In the genomic region with DNA sequence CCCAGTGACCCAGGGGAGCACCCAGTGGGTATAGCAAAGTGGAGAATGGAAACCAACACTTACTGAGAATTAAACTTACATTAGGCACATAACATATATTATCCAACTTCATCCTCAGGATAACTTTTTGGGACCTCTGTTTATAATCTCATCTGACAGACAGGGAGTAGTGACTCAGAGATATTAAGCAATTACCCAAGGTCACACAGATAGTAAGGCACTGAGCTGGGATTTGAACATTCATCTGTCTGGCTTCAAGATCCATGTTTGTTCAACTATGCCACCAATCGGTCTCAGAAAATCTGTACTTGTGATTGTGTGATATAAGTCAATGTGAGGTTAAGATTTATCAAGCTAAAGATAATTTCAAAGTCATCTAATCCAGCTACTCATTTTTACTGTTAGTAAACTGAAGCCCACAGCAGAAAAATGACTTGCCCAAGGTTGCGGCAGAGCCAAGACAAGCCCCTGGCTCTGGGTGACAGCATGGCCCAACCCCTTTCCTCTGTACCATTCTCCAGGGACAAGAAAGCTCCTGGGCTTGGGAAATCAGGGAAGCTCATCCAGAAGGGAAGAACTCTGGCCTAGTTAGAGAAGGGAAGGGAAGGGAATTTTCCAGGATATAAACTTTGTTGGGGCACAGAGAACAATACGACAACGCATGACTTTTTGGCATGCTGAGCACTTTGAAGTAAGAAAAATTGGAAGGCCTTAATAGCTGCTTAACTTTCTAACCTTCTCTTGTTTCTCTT, we compare ENCODE assay signal across 17 cellular contexts.
DNase-seq lines count a peak whose midpoint lies in the region; ATAC-seq, FAIRE-seq and TF ChIP-seq lines count a peak whose summit lies in the region.
"Had no signal": no experiment of that assay in that cellular context is flagged by ENCODE, and none has a peak within 500 bp of the region (broad histone marks: within the 10 kb centered on the region; RNA-seq: fewer than 3 reads in every experiment).

No MANE protein-coding gene starts in this region.

- WGBS in H9 (ENCODE audit: extremely low coverage, insufficient read length, low lambda C conversion rate) = no CpG with 5 or more reads among the region's 4 CpGs

- H3K4me1 Mint-ChIP-seq in H9 (peaks cover 21 to 31% of the 10 kb centered on the region in 2 experiments), mesothelial cell of epicardium (peaks cover 53% of the 10 kb centered on the region)
- H3K4me1 Mint-ChIP-seq: activated naive CD8-positive, alpha-beta T cell treated with anti-CD3 and anti-CD28 coated beads, Interleukin-2, amount 50 U/mL, for 24 hours had no signal

- peaks cover 7% of the 10 kb centered on the region for H3K27me3 Mint-ChIP-seq in H9 (ENCODE audit: low read depth)
- no peaks in the 10 kb centered on the region for H3K27me3 Mint-ChIP-seq in mesothelial cell of epicardium (ENCODE audit: low read depth)

- no peaks in the 10 kb centered on the region for H3K79me2 ChIP-seq in H9 (ENCODE audit: insufficient read depth, low read length)
- no peaks in the 10 kb centered on the region for H3K79me2 ChIP-seq in PC-9 (ENCODE audit: low read depth)

- no TSS peak for BruUV-seq in PC-9 (replicated peaks; lab: Mats Ljungman, UMichigan)

- no peak for TF ChIP-seq CTCF in H9 (conservative IDR thresholded peaks at IDR 0.05)
- TF ChIP-seq CTCF in bronchial epithelial cell (IDR thresholded peaks at IDR 0.05; ENCODE audit: insufficient read depth, low read length, severe bottlenecking) = no peak
- TF ChIP-seq CTCF in fibroblast of villous mesenchyme (IDR thresholded peaks at IDR 0.05; ENCODE audit: insufficient read depth, low read depth, low read length) = no peak
- TF ChIP-seq CTCF in mesothelial cell of epicardium (IDR thresholded peaks at IDR 0.05; ENCODE audit: unreplicated experiment) = no peak
- no peak for TF ChIP-seq CTCF in PC-9 (conservative IDR thresholded peaks at IDR 0.05)

- H2AFZ ChIP-seq in H9 (ENCODE audit: low read length) = no peak overlapping the region
- no peak overlapping the region for H2AFZ ChIP-seq in PC-9

- H4K8ac ChIP-seq in H9 (replicated peaks; ENCODE audit: insufficient read length, low read depth, low read length) = no peak overlapping the region

- H3K9ac ChIP-seq in H9 (ENCODE audit: extremely low read depth, insufficient read length, low read length) = no peak overlapping the region

- no peak overlapping the region for H3K4ac ChIP-seq in H9 (ENCODE audit: low read depth, low read length)

- no peaks in the 10 kb centered on the region for H3K23me2 ChIP-seq in H9 (ENCODE audit: insufficient read length, low read depth, low read length, poor library complexity, severe bottlenecking)

- no peaks in the 10 kb centered on the region for H3K79me1 ChIP-seq in H9 (ENCODE audit: insufficient read depth, low read depth, low read length, poor library complexity, severe bottlenecking)

- H2AK5ac ChIP-seq in H9 (ENCODE audit: insufficient read length, low read length) = no peak overlapping the region

- no peak for FAIRE-seq in bronchial epithelial cell (lab: Jason Lieb, UNC)

- CTCF ChIA-PET in PC-9 (lab: Charles Lee) = interaction anchor here (0.6 kb wide), 1 partner anchor 309 kb away, joined by 4 read pairs; no protein-coding TSS in a partner anchor

- H3K4me3 Mint-ChIP-seq in H9 = no peak overlapping the region
- H3K4me3 Mint-ChIP-seq in mesothelial cell of epicardium = no peak overlapping the region
- H3K4me3 Mint-ChIP-seq: activated naive CD8-positive, alpha-beta T cell treated with anti-CD3 and anti-CD28 coated beads, Interleukin-2, amount 50 U/mL, for 24 hours had no signal

- ATAC-seq in esophagus mucosa (no peak), GM21619 (IDR thresholded peaks at IDR 0.05; ENCODE audit: unreplicated experiment) (no peak)
- ATAC-seq: activated naive CD8-positive, alpha-beta T cell treated with anti-CD3 and anti-CD28 coated beads, Interleukin-2, amount 50 U/mL, for 24 hours; stimulated activated naive CD8-positive, alpha-beta T cell treated with anti-CD3 and anti-CD28 coated beads, Interleukin-15, Interleukin-2, amounts not matched to agents 100 U/mL and 50 U/mL, for 24 hours had no signal

- H2BK12ac ChIP-seq in H9 (ENCODE audit: insufficient read length, low read depth, low read length) = no peak overlapping the region

- H3K23ac ChIP-seq in H9 (ENCODE audit: insufficient read length, low read depth, low read length) = no peak overlapping the region

- H3K36me3 ChIP-seq in bronchial epithelial cell (ENCODE audit: control insufficient read depth, insufficient read depth, low read length) = no peaks in the 10 kb centered on the region
- no peaks in the 10 kb centered on the region for H3K36me3 ChIP-seq in PC-9 (ENCODE audit: low read depth)
- H3K36me3 ChIP-seq: breast epithelium, right lobe of liver had no signal

- no peak overlapping the region for H3K4me3 ChIP-seq in bronchial epithelial cell (ENCODE audit: low read depth, low read length)
- no peak overlapping the region for H3K4me3 ChIP-seq in fibroblast of villous mesenchyme (ENCODE audit: low read depth, low read length)
- no peak overlapping the region for H3K4me3 ChIP-seq in PC-9
- H3K4me3 ChIP-seq: breast epithelium, right lobe of liver had no signal

- no peak overlapping the region for H4K5ac ChIP-seq in H9 (ENCODE audit: insufficient read length, low read depth, low read length)

- intact Hi-C loops in PC-9 (cut with micrococcal nuclease; ENCODE audit: unreplicated experiment) = no loop called here

- POLR2A ChIA-PET in PC-9 (lab: Charles Lee; ENCODE audit: unreplicated experiment) = no interaction called here

- DNase-seq in H9 = peak; percentile 6
- DNase-seq in bronchial epithelial cell (ENCODE audit: low read depth) = peak; percentile 52
- peak; percentile 62 for DNase-seq in fibroblast of villous mesenchyme (ENCODE audit: low read depth)
- no peak for DNase-seq in mesothelial cell of epicardium (ENCODE audit: low spot score in 2 of 2, unreplicated experiment in 2 of 2)
- DNase-seq in PC-9 = no peak
- DNase-seq in kidney tubule cell (ENCODE audit: low spot score) = no peak
- DNase-seq: activated CD4-positive, alpha-beta T cell treated with anti-CD3 and anti-CD28 coated beads for 4 hours; activated naive CD8-positive, alpha-beta T cell treated with anti-CD3 and anti-CD28 coated beads, Interleukin-2, amount 50 U/mL, for 24 hours; NCI-H2107; NCI-H510A treated with DMSO at 0.1 percent for 48 hours; stimulated activated CD4-positive, alpha-beta T cell treated with anti-CD3 and anti-CD28 coated beads, Interleukin-1b, Interleukin-23, amount 100 ng/mL, for 48 hours; stimulated activated naive CD8-positive, alpha-beta T cell treated with anti-CD3 and anti-CD28 coated beads, Interleukin-15, Interleukin-2, amounts not matched to agents 100 U/mL and 50 U/mL, for 24 hours had no signal

- no peak overlapping the region for H3K56ac ChIP-seq in H9 (ENCODE audit: insufficient read length, low read depth, low read length)

- H3F3A ChIP-seq in PC-9 (ENCODE audit: insufficient read depth, low read depth) = peaks cover 35% of the 10 kb centered on the region

- H3K27ac ChIP-seq in H9 (ENCODE audit: insufficient read length, low read depth, low read length) (no peak overlapping the region), PC-9 (no peak overlapping the region)
- H3K27ac ChIP-seq: right lobe of liver, RWPE1 had no signal

- no peak overlapping the region for H3K14ac ChIP-seq in H9 (ENCODE audit: insufficient read depth, low read length)

- H3K27me3 ChIP-seq in H9 (ENCODE audit: insufficient read depth, low read length) (no peaks in the 10 kb centered on the region), bronchial epithelial cell (ENCODE audit: control insufficient read depth, insufficient read depth, low read length) (no peaks in the 10 kb centered on the region), PC-9 (ENCODE audit: insufficient read depth, low read depth) (no peaks in the 10 kb centered on the region)
- H3K27me3 ChIP-seq: breast epithelium, right lobe of liver had no signal

- H4K91ac ChIP-seq in H9 (ENCODE audit: insufficient read length, low read depth, low read length) = no peak overlapping the region

- no peak overlapping the region for H2BK15ac ChIP-seq in H9 (ENCODE audit: low read depth, low read length)

- H3K4me2 ChIP-seq in H9 (ENCODE audit: insufficient read depth, insufficient read length, low read length) = no peak overlapping the region
- no peak overlapping the region for H3K4me2 ChIP-seq in PC-9

- H4K20me1 ChIP-seq in H9 (ENCODE audit: control insufficient read depth, insufficient read depth, insufficient read length) (no peaks in the 10 kb centered on the region), PC-9 (ENCODE audit: insufficient read depth) (no peaks in the 10 kb centered on the region)

- peaks cover 0 to 2% (median under 1%) of the 10 kb centered on the region in 3 experiments; a peak in 4 of 7 replicates for H3K36me3 Mint-ChIP-seq in H9 (ENCODE audit: insufficient read depth in 1 of 3, low read depth in 3 of 3)
- peaks cover 8% of the 10 kb centered on the region for H3K36me3 Mint-ChIP-seq in mesothelial cell of epicardium

- H3T11ph ChIP-seq in H9 (ENCODE audit: low read length) = no peak overlapping the region

- H3K9me3 ChIP-seq in H9 (ENCODE audit: control insufficient read depth, low read depth, low read length) = no peaks in the 10 kb centered on the region
- H3K9me3 ChIP-seq in PC-9 (ENCODE audit: insufficient read depth, low read depth) = no peaks in the 10 kb centered on the region
- H3K9me3 ChIP-seq: right lobe of liver had no signal

- H3K9me2 ChIP-seq in PC-9 (ENCODE audit: insufficient read depth) = no peaks in the 10 kb centered on the region

- H2BK120ac ChIP-seq in H9 (ENCODE audit: low read depth, low read length, poor library complexity, severe bottlenecking) = no peak overlapping the region

- no peak overlapping the region for H3K18ac ChIP-seq in H9 (ENCODE audit: insufficient read length, low read depth, low read length)

- H2BK5ac ChIP-seq in H9 (ENCODE audit: insufficient read length, low read length) = no peak overlapping the region

- no peak overlapping the region for H2BK20ac ChIP-seq in H9 (ENCODE audit: low read depth, low read length, poor library complexity, severe bottlenecking)

- H3K27ac Mint-ChIP-seq in H9 (no peak overlapping the region), mesothelial cell of epicardium (peak overlapping the region; percentile 78)
- H3K27ac Mint-ChIP-seq: activated naive CD8-positive, alpha-beta T cell treated with anti-CD3 and anti-CD28 coated beads, Interleukin-2, amount 50 U/mL, for 24 hours had no signal

- H3K9me3 Mint-ChIP-seq in H9 = peaks cover 4% of the 10 kb centered on the region in 2 experiments; a peak in 3 of 5 replicates
- H3K9me3 Mint-ChIP-seq in mesothelial cell of epicardium = peaks cover 18% of the 10 kb centered on the region
- H3K9me3 Mint-ChIP-seq: activated naive CD8-positive, alpha-beta T cell treated with anti-CD3 and anti-CD28 coated beads, Interleukin-2, amount 50 U/mL, for 24 hours had no signal

- H3K4me1 ChIP-seq in H9 (ENCODE audit: insufficient read depth, low read length) (peaks cover 3% of the 10 kb centered on the region; the same call in 1 of the 2 replicates), PC-9 (replicated peaks; ENCODE audit: insufficient read depth) (peaks cover 43% of the 10 kb centered on the region)

Comparison
In these comparisons a context has a peak if more than half of its experiments do, and no peak if none do; other contexts are left out.
1. DNase-seq: peak in H9 (single experiment), bronchial epithelial cell (single experiment) and fibroblast of villous mesenchyme (single experiment); none in mesothelial cell of epicardium (0 of 2), PC-9 (0 of 2) and kidney tubule cell (single experiment).